9 cellular contexts compared by ENCODE assay signal in genomic region chr15:72237286-72238224, GRCh38. TPM values are rescaled to one million over a fixed set of nuclear protein-coding genes. Genes with fewer than 3 reads are reported as not detected.
A peak's percentile ranks its signal among the peaks of the same experiment; 100 is the strongest.
DNase-seq lines count a peak whose midpoint lies in the region; ATAC-seq and TF ChIP-seq lines count a peak whose summit lies in the region.
"Had no signal": no experiment of that assay in that cellular context is flagged by ENCODE, and none has a peak within 500 bp of the region (broad histone marks: within the 10 kb centered on the region; RNA-seq: fewer than 3 reads in every experiment).

No MANE protein-coding gene starts in this region.

- intact Hi-C loops in activated CD8-positive, alpha-beta T cell treated with anti-CD3 and anti-CD28 coated beads for 36 hours (cut with micrococcal nuclease), result no loop called here
- intact Hi-C loops in psoas muscle (cut with DNase I), result no loop called here

- CTCF ChIA-PET in activated CD8-positive, alpha-beta T cell treated with anti-CD3 and anti-CD28 coated beads for 36 hours (lab: Charles Lee), result interaction anchor here (5.2 kb wide), 1 partner anchor 10 kb away, joined by 35 read pairs; no protein-coding TSS in a partner anchor

- H3K9me3 ChIP-seq in psoas muscle, result no peaks in the 10 kb centered on the region

- H3K27me3 ChIP-seq in H7 (ENCODE audit: control insufficient read depth, insufficient read depth, low read length) (peaks cover 29% of the 10 kb centered on the region; the same call in 1 of the 2 replicates), psoas muscle (ENCODE audit: insufficient read depth in 3 of 3, low read length in 2 of 3) (no peaks in the 10 kb centered on the region)
- H3K27me3 ChIP-seq: cardiac muscle cell had no signal

- TF ChIP-seq CTCF in activated CD8-positive, alpha-beta T cell treated with anti-CD3 and anti-CD28 coated beads for 36 hours (IDR thresholded peaks at IDR 0.05), result no peak
- TF ChIP-seq CTCF in psoas muscle (IDR thresholded peaks at IDR 0.05), result no peak

- peak overlapping the region; percentile 66 for H3K4me3 Mint-ChIP-seq in activated CD8-positive, alpha-beta T cell treated with anti-CD3 and anti-CD28 coated beads for 36 hours

- H3K27me3 Mint-ChIP-seq in activated CD8-positive, alpha-beta T cell treated with anti-CD3 and anti-CD28 coated beads for 36 hours, result peaks cover 1% of the 10 kb centered on the region

- TF ChIP-seq POLR2A in erythroblast (IDR thresholded peaks at IDR 0.05; ENCODE audit: low read length), result peak; percentile 56

- peak overlapping the region; percentile 91 for H3K27ac Mint-ChIP-seq in activated CD8-positive, alpha-beta T cell treated with anti-CD3 and anti-CD28 coated beads for 36 hours

- POLR2A ChIA-PET in activated CD8-positive, alpha-beta T cell treated with anti-CD3 and anti-CD28 coated beads for 36 hours (lab: Charles Lee), result interaction anchor here (1.1 to 7.9 kb wide), 3 partner anchors 8 to 82 kb away, joined by 3 to 105 read pairs (median 3); partner anchors contain the start of gene PKM

- peaks cover 42% of the 10 kb centered on the region for H3K4me1 Mint-ChIP-seq in activated CD8-positive, alpha-beta T cell treated with anti-CD3 and anti-CD28 coated beads for 36 hours (ENCODE audit: low read depth)

- no peak overlapping the region for H3K4me3 ChIP-seq in H7 (ENCODE audit: insufficient read depth, low read depth, low read length)
- H3K4me3 ChIP-seq in psoas muscle, result peak overlapping the region; percentile 38
- H3K4me3 ChIP-seq: cardiac muscle cell had no signal

- H3K27ac ChIP-seq in psoas muscle, result peak overlapping the region; percentile 69
- H3K27ac ChIP-seq: cardiac muscle cell had no signal

- peak; percentile 96 for ATAC-seq in activated CD8-positive, alpha-beta T cell treated with anti-CD3 and anti-CD28 coated beads for 36 hours
- peak; percentile 78 to 92 (median 86) for ATAC-seq in psoas muscle

- WGBS in psoas muscle, 3 donors, result 55 to 67% (median 58%) methylated on average over 4 of the region's 4 CpGs

- H3K36me3 ChIP-seq in H7 (replicated peaks; ENCODE audit: control insufficient read depth, insufficient read depth, low read length) (peaks cover 8% of the 10 kb centered on the region), psoas muscle (ENCODE audit: insufficient read depth in 1 of 2, low read depth in 1 of 2) (peaks cover 12 to 43% of the 10 kb centered on the region in 2 donors)

- DNase-seq in GDM1 (lab: John Stamatoyannopoulos, UW) (peak; percentile 90), H7 (peak; percentile 52), MV-4-11 (lab: John Stamatoyannopoulos, UW) (peak; percentile 93), erythroblast (lab: John Stamatoyannopoulos, UW) (peak; percentile 21 to 51), psoas muscle (peak; percentile 76 to 77), NCI-H82 treated with DMSO at 0.1 percent for 48 hours (lab: John Stamatoyannopoulos, UW; ENCODE audit: unreplicated experiment) (no peak), T-helper 9 cell (no peak)
- peak; percentile 89 for DNase-seq in activated CD8-positive, alpha-beta T cell treated with anti-CD3 and anti-CD28 coated beads for 36 hours

- peaks cover 21% of the 10 kb centered on the region for H3K36me3 Mint-ChIP-seq in activated CD8-positive, alpha-beta T cell treated with anti-CD3 and anti-CD28 coated beads for 36 hours (ENCODE audit: low read depth)

- H3K9me3 Mint-ChIP-seq in activated CD8-positive, alpha-beta T cell treated with anti-CD3 and anti-CD28 coated beads for 36 hours, result no peaks in the 10 kb centered on the region

- peaks cover 16% of the 10 kb centered on the region for H3K4me1 ChIP-seq in psoas muscle

RNA-seq across cellular contexts. Expression of gene PKM, which starts 6.6 kb away (rescaled TPM):
- total RNA-seq in H7 (2014; rRNA removed; shearing (Covaris generic)), result 942 and 1,007 TPM in 2 replicates
- 1,000 to 10,000 TPM; 2,565 to 2,588 TPM for total RNA-seq in activated CD8-positive, alpha-beta T cell treated with anti-CD3 and anti-CD28 coated beads for 36 hours
- 1,000 to 10,000 TPM in 1 of 4 donors, 100 to 1,000 TPM in 3; 513 to 1,170 (median 767) TPM for total RNA-seq in psoas muscle
- 1,000 to 10,000 TPM in 2 of 3 donors, 100 to 1,000 TPM in 1; 909 to 1,135 (median 1,127) TPM for polyA plus RNA-seq in psoas muscle

RNA-seq across cellular contexts. Expression of gene PARP6, which starts 34.8 kb away (rescaled TPM):
- 24.8 and 28.8 TPM in 2 replicates for total RNA-seq in H7 (2014; rRNA removed; shearing (Covaris generic))
- 10 to 100 TPM; 48.7 to 50.1 TPM for total RNA-seq in activated CD8-positive, alpha-beta T cell treated with anti-CD3 and anti-CD28 coated beads for 36 hours
- 10 to 100 TPM; 46.1 to 83.2 (median 65.5) TPM for total RNA-seq in psoas muscle
- 10 to 100 TPM; 48.5 to 81.1 (median 58.6) TPM for polyA plus RNA-seq in psoas muscle

RNA-seq across cellular contexts. Expression of gene GRAMD2A, which starts 40.0 kb away (rescaled TPM):
- 0.17 and 0.52 TPM in 2 replicates for total RNA-seq in H7 (2014; rRNA removed; shearing (Covaris generic))
- total RNA-seq in activated CD8-positive, alpha-beta T cell treated with anti-CD3 and anti-CD28 coated beads for 36 hours, result not detected
- total RNA-seq in psoas muscle, result not detected
- polyA plus RNA-seq in psoas muscle, result under 1 TPM in 1 of 3 donors, not detected in 2; 0.01 TPM
- polyA plus RNA-seq: cardiac muscle cell had no signal

Comparison
In these comparisons a context has a peak if more than half of its experiments do, and no peak if none do; other contexts are left out.
1. DNase-seq: peak in GDM1 (single experiment), H7 (single experiment), MV-4-11 (single experiment), activated CD8-positive, alpha-beta T cell treated with anti-CD3 and anti-CD28 coated beads for 36 hours (single experiment), erythroblast (2 of 2) and psoas muscle (2 of 2); none in NCI-H82 treated with DMSO at 0.1 percent for 48 hours (single experiment) and T-helper 9 cell (single experiment).